ENCODE assay signal across 1 cellular context in genomic region chr19:394857-395256, GRCh38. TPM values are rescaled to one million over a fixed set of nuclear protein-coding genes. Genes with fewer than 3 reads are reported as not detected.
"Had no signal": no experiment of that assay in that cellular context is flagged by ENCODE, and none has a peak within 500 bp of the region (broad histone marks: within the 10 kb centered on the region; RNA-seq: fewer than 3 reads in every experiment).

No MANE protein-coding gene starts in this region.

RNA-seq across cellular contexts. Expression of gene C2CD4C, which starts 14.1 kb away (rescaled TPM):
- total RNA-seq: HFFc6 had no signal
